Comparison of ENCODE assay signal across 16 cellular contexts in genomic region chr11:61168858-61169257, GRCh38. TPM values are rescaled to one million over a fixed set of nuclear protein-coding genes. Genes with fewer than 3 reads are reported as not detected.
"Had no signal": no experiment of that assay in that cellular context is flagged by ENCODE, and none has a peak within 500 bp of the region (broad histone marks: within the 10 kb centered on the region; RNA-seq: fewer than 3 reads in every experiment).

No MANE protein-coding gene starts in this region.

- H3K27ac Mint-ChIP-seq: activated CD4-positive, alpha-beta T cell treated with anti-CD3 and anti-CD28 coated beads, Interleukin-2, amount 10 ng/mL, durations not matched to agents 24 days and 14 days; activated naive CD4-positive, alpha-beta T cell treated with anti-CD3 and anti-CD28 coated beads, Interleukin-2, amount 10 ng/mL, durations not matched to agents 7 days and 5 days; activated T-helper 2 cell treated with anti-CD3 and anti-CD28 coated beads, Interferon-gamma antibody, Interleukin-2, Interleukin-4, amounts not matched to agents 10 μg/mL and 5 μg/mL and 100 μg/mL, durations not matched to agents 14 hours and 24 hours and 36 hours; effector memory CD8-positive, alpha-beta T cell; memory B cell had no signal

- H3K27me3 Mint-ChIP-seq: memory B cell had no signal

- H3K27ac ChIP-seq: foreskin keratinocyte, parathyroid adenoma had no signal

- ATAC-seq: effector memory CD8-positive, alpha-beta T cell; foreskin keratinocyte; left ventricle myocardium superior; mucosa of descending colon; naive thymus-derived CD4-positive, alpha-beta T cell had no signal

- H3K36me3 Mint-ChIP-seq: memory B cell had no signal

- H3K4me1 ChIP-seq: foreskin keratinocyte, parathyroid adenoma had no signal

- H3K9me3 Mint-ChIP-seq: effector memory CD8-positive, alpha-beta T cell had no signal

- H3K9me3 ChIP-seq: mucosa of descending colon had no signal

- DNase-seq: activated CD4-positive, alpha-beta T cell treated with anti-CD3 and anti-CD28 coated beads, Interleukin-2, amount 10 ng/mL, durations not matched to agents 24 days and 14 days; activated CD4-positive, CD25-positive, alpha-beta regulatory T cell; activated naive CD4-positive, alpha-beta T cell treated with anti-CD3 and anti-CD28 coated beads, Interleukin-2, amount 10 ng/mL, durations not matched to agents 7 days and 5 days; dermis blood vessel endothelial cell; effector memory CD8-positive, alpha-beta T cell; foreskin keratinocyte; kidney glomerular epithelial cell; left ventricle myocardium superior; mucosa of descending colon; naive thymus-derived CD4-positive, alpha-beta T cell; stimulated activated CD4-positive, alpha-beta T cell treated with anti-CD3 and anti-CD28 coated beads, Interleukin-1b, Interleukin-23, amount 100 ng/mL, for 48 hours had no signal

- H3K4me3 Mint-ChIP-seq: activated CD4-positive, alpha-beta T cell treated with anti-CD3 and anti-CD28 coated beads, Interleukin-2, amount 10 ng/mL, durations not matched to agents 24 days and 14 days; activated naive CD4-positive, alpha-beta T cell treated with anti-CD3 and anti-CD28 coated beads, Interleukin-2, amount 10 ng/mL, durations not matched to agents 7 days and 5 days; effector memory CD8-positive, alpha-beta T cell had no signal

- H3K4me3 ChIP-seq: mucosa of descending colon had no signal

RNA-seq across cellular contexts. Expression of gene PGA3, which starts 34.5 kb away (rescaled TPM):
- total RNA-seq: activated CD4-positive, alpha-beta T cell treated with anti-CD3 and anti-CD28 coated beads, Interleukin-2, amount 10 ng/mL, durations not matched to agents 24 days and 14 days; activated CD8-positive, alpha-beta memory T cell treated with anti-CD3 and anti-CD28 coated beads for 36 hours; activated T-helper 2 cell treated with anti-CD3 and anti-CD28 coated beads, Interferon-gamma antibody, Interleukin-2, Interleukin-4, amounts not matched to agents 10 μg/mL and 5 μg/mL and 100 μg/mL, durations not matched to agents 14 hours and 24 hours and 36 hours; bronchial epithelial cell; dermis blood vessel endothelial cell; foreskin keratinocyte; left ventricle myocardium superior had no signal

RNA-seq across cellular contexts. Expression of gene PGA4, which starts 53.3 kb away (rescaled TPM):
- total RNA-seq: activated CD4-positive, alpha-beta T cell treated with anti-CD3 and anti-CD28 coated beads, Interleukin-2, amount 10 ng/mL, durations not matched to agents 24 days and 14 days; activated CD8-positive, alpha-beta memory T cell treated with anti-CD3 and anti-CD28 coated beads for 36 hours; activated T-helper 2 cell treated with anti-CD3 and anti-CD28 coated beads, Interferon-gamma antibody, Interleukin-2, Interleukin-4, amounts not matched to agents 10 μg/mL and 5 μg/mL and 100 μg/mL, durations not matched to agents 14 hours and 24 hours and 36 hours; bronchial epithelial cell; dermis blood vessel endothelial cell; foreskin keratinocyte had no signal
